Comparison of ENCODE assay signal across 12 cellular contexts in the genomic region with DNA sequence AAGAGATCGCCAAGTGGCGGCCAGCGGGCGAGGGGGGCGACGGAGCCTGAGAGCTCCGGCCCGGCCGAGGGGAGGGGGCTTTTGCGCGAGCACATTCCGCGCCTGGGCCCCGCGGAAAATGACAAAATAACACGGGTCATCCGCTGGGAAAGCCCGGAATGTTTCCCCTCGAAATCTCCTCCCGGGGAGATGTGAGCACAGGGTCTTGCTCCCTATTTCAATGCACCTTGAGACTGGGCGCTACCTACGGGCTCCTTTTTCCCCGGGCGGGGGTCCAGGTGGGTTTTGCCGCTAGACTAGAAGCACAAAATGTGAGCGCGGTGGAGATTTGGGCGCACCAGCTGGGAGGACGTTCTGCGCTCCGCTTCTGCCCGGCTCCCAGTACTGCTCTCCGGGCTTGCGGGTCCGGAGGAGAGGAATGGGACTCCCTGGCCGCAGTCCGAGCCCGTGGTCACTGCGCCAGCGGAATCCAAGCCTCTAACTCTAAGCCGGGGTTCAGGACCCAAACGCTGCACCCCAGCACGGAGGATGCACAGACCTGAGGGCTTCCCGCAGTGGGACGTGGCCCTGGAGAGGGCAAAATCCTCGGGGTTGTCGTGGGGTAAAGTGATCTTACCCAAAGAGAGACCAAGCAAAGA. TPM values are rescaled to one million over a fixed set of nuclear protein-coding genes. Genes with fewer than 3 reads are reported as not detected.
DNase-seq lines count a peak whose midpoint lies in the region; ATAC-seq and TF ChIP-seq lines count a peak whose summit lies in the region.
"Had no signal": no experiment of that assay in that cellular context is flagged by ENCODE, and none has a peak within 500 bp of the region (broad histone marks: within the 10 kb centered on the region; RNA-seq: fewer than 3 reads in every experiment).

No MANE protein-coding gene starts in this region.

- H4K91ac ChIP-seq in mesenchymal stem cell (ENCODE audit: low read length) = no peak overlapping the region

- H2BK5ac ChIP-seq in mesenchymal stem cell (ENCODE audit: low read depth, low read length, poor library complexity, severe bottlenecking) = no peak overlapping the region

- no peak overlapping the region for H3K27ac ChIP-seq in cardiac muscle cell
- H3K27ac ChIP-seq in mesenchymal stem cell (ENCODE audit: low read length, poor library complexity, severe bottlenecking) = no peak overlapping the region
- no peak overlapping the region for H3K27ac ChIP-seq in stomach
- no peak overlapping the region for H3K27ac ChIP-seq in Karpas-422 (ENCODE audit: low read length)
- H3K27ac ChIP-seq: neutrophil had no signal

- no peak for TF ChIP-seq POLR2A in stomach (IDR thresholded peaks at IDR 0.05)

- H3K23ac ChIP-seq in mesenchymal stem cell (ENCODE audit: low read length in 2 of 2) = no peak overlapping the region

- no peak overlapping the region for H2BK15ac ChIP-seq in mesenchymal stem cell (ENCODE audit: low read depth, poor library complexity, severe bottlenecking)

- ATAC-seq in left cardiac atrium = no peak

- no peak overlapping the region for H2BK12ac ChIP-seq in mesenchymal stem cell (ENCODE audit: low read length in 2 of 2)

- no peak overlapping the region for H3K18ac ChIP-seq in mesenchymal stem cell (ENCODE audit: low read depth in 1 of 2, low read length in 2 of 2)

- H3K4me3 ChIP-seq in cardiac muscle cell (peak overlapping the region; percentile 3), adipocyte (ENCODE audit: low read length) (no peak overlapping the region), mesenchymal stem cell (ENCODE audit: insufficient read depth in 1 of 2, low read depth in 1 of 2, low read length in 2 of 2) (no peak overlapping the region), stomach (peak overlapping the region; percentile 38 to 49 (median 45)), Karpas-422 (ENCODE audit: low read length) (no peak overlapping the region)

- H2AK5ac ChIP-seq in mesenchymal stem cell (ENCODE audit: low read length, severe bottlenecking) = no peak overlapping the region

- no peaks in the 10 kb centered on the region for H3K36me3 ChIP-seq in cardiac muscle cell
- no peaks in the 10 kb centered on the region for H3K36me3 ChIP-seq in adipocyte (ENCODE audit: control insufficient read depth, insufficient read depth, low read length, severe bottlenecking)
- H3K36me3 ChIP-seq in mesenchymal stem cell (ENCODE audit: control insufficient read depth in 1 of 2, insufficient read depth in 2 of 2, low read depth in 1 of 2, low read length in 2 of 2) = no peaks in the 10 kb centered on the region
- no peaks in the 10 kb centered on the region for H3K36me3 ChIP-seq in stomach
- no peaks in the 10 kb centered on the region for H3K36me3 ChIP-seq in Karpas-422 (ENCODE audit: insufficient read depth, low read length)
- H3K36me3 ChIP-seq: neutrophil had no signal

- H3K79me1 ChIP-seq in mesenchymal stem cell (replicated peaks; ENCODE audit: low read length, poor library complexity, severe bottlenecking) = no peaks in the 10 kb centered on the region

- no peak for TF ChIP-seq CTCF in cardiac muscle cell (IDR thresholded peaks at IDR 0.05; ENCODE audit: low read depth, low read length)
- no peak for TF ChIP-seq CTCF in stomach (IDR thresholded peaks at IDR 0.05)
- TF ChIP-seq CTCF in GM13976 (IDR thresholded peaks at IDR 0.05; ENCODE audit: borderline replicate concordance, control extremely low read depth, extremely low read depth, insufficient read depth, missing control alignments) = no peak

- H3K79me2 ChIP-seq in Karpas-422 (ENCODE audit: low read length) = no peaks in the 10 kb centered on the region

- H3K9ac ChIP-seq in adipocyte (ENCODE audit: low read length) = no peak overlapping the region
- H3K9ac ChIP-seq in mesenchymal stem cell (ENCODE audit: low read length) = no peak overlapping the region
- H3K9ac ChIP-seq in Karpas-422 (ENCODE audit: low read length) = no peak overlapping the region

- H4K8ac ChIP-seq in mesenchymal stem cell (ENCODE audit: low read length) = no peak overlapping the region

- H3K4me1 ChIP-seq in cardiac muscle cell (ENCODE audit: low read depth) = peaks cover 4% of the 10 kb centered on the region
- no peaks in the 10 kb centered on the region for H3K4me1 ChIP-seq in adipocyte (ENCODE audit: control insufficient read depth, insufficient read depth, low read length)
- H3K4me1 ChIP-seq in mesenchymal stem cell (ENCODE audit: control insufficient read depth, insufficient read depth, low read depth, low read length) = peaks cover 41% of the 10 kb centered on the region
- peaks cover 54 to 74% (median 72%) of the 10 kb centered on the region in 4 donors for H3K4me1 ChIP-seq in stomach
- H3K4me1 ChIP-seq in Karpas-422 (ENCODE audit: low read length) = peaks cover 4% of the 10 kb centered on the region; the same call in 1 of the 2 replicates

- DNase-seq in cardiac muscle cell (ENCODE audit: low read depth in 1 of 2, low spot score in 1 of 2) (no peak), left cardiac atrium (no peak), adipocyte (ENCODE audit: low read depth) (peak; percentile 25), mesenchymal stem cell (peak; percentile 10), stomach (no peak), GM13976 (ENCODE audit: low spot score) (no peak), Karpas-422 (no peak)
- DNase-seq in activated CD4-positive, CD25-positive, alpha-beta regulatory T cell treated with anti-CD3 and anti-CD28 coated beads, Interleukin-2, amount 50 U/mL, for 72 hours = no peak
- DNase-seq: activated naive CD4-positive, alpha-beta T cell treated with anti-CD3 and anti-CD28 coated beads, Interleukin-2, amount 50 U/mL, for 16 hours; DND-41 had no signal

- H2BK120ac ChIP-seq in mesenchymal stem cell (ENCODE audit: low read depth, low read length) = no peak overlapping the region

- intact Hi-C loops in left cardiac atrium (cut with DNase I) = no loop called here
- intact Hi-C loops in stomach (cut with DNase I; ENCODE audit: low total_unique reads) = no loop called here

- in situ Hi-C loops in GM13976 (cut with MboI; ENCODE audit: low sequenced_read_pairs, unreplicated experiment) = no loop called here

- H3K9me3 ChIP-seq in cardiac muscle cell (ENCODE audit: low read depth) (no peaks in the 10 kb centered on the region), adipocyte (ENCODE audit: control insufficient read depth, low read length) (peaks cover 6% of the 10 kb centered on the region), mesenchymal stem cell (ENCODE audit: control insufficient read depth, low read length) (peaks cover 9% of the 10 kb centered on the region), stomach (peaks cover 0 to 12% (median 2%) of the 10 kb centered on the region in 4 donors), Karpas-422 (ENCODE audit: low read length) (no peaks in the 10 kb centered on the region)
- H3K9me3 ChIP-seq: neutrophil had no signal

- no peak overlapping the region for H3K14ac ChIP-seq in mesenchymal stem cell (ENCODE audit: low read length in 2 of 2)

- H3K9me2 ChIP-seq in Karpas-422 (replicated peaks; ENCODE audit: insufficient read depth, low read length) = no peaks in the 10 kb centered on the region

- no peak for TF ChIP-seq EP300 in stomach (IDR thresholded peaks at IDR 0.05)

- H4K20me1 ChIP-seq in Karpas-422 (ENCODE audit: insufficient read depth, low read depth, low read length) = no peaks in the 10 kb centered on the region

- 4% methylated on average over 42 of the region's 47 CpGs for WGBS in mesenchymal stem cell
- WGBS in stomach, 5 donors = 1 to 6% (median 4%) methylated on average over 23 to 47 of the region's 47 CpGs

- H3K4me2 ChIP-seq in mesenchymal stem cell (ENCODE audit: low read length, poor library complexity, severe bottlenecking) = no peak overlapping the region
- H3K4me2 ChIP-seq in Karpas-422 (ENCODE audit: low read depth, low read length, poor library complexity, severe bottlenecking) = no peak overlapping the region

- H3K27me3 ChIP-seq in cardiac muscle cell (peaks cover 100% of the 10 kb centered on the region), adipocyte (replicated peaks; ENCODE audit: control insufficient read depth, insufficient read depth, low read length) (peaks cover 71% of the 10 kb centered on the region), mesenchymal stem cell (ENCODE audit: control insufficient read depth in 1 of 2, insufficient read depth in 1 of 2, low read length in 2 of 2) (peaks cover 91 to 92% of the 10 kb centered on the region in 2 experiments), stomach (peaks cover 65 to 100% (median 100%) of the 10 kb centered on the region in 3 donors), Karpas-422 (ENCODE audit: low read length) (no peaks in the 10 kb centered on the region)

- no peak overlapping the region for H2AFZ ChIP-seq in mesenchymal stem cell (ENCODE audit: low read depth, low read length)
- H2AFZ ChIP-seq in Karpas-422 (ENCODE audit: low read length) = no peak overlapping the region

- H3K4ac ChIP-seq in mesenchymal stem cell (ENCODE audit: low read depth in 1 of 2, low read length in 2 of 2) = no peak overlapping the region

RNA-seq across cellular contexts. Expression of gene PRDM12, which starts 2.8 kb away (rescaled TPM):
- total RNA-seq in cardiac muscle cell = 0.30 and 0.70 TPM in 2 replicates
- 0.55 and 0.86 TPM in 2 replicates for polyA plus RNA-seq in cardiac muscle cell
- total RNA-seq in left cardiac atrium = not detected
- 0.03 TPM for polyA plus RNA-seq in mesenchymal stem cell (2013, experiment 1 of 2)
- 0.04 TPM for polyA plus RNA-seq in mesenchymal stem cell (2013, experiment 2 of 2)
- not detected for total RNA-seq in stomach
- polyA plus RNA-seq in stomach = under 1 TPM in 1 of 3 donors, not detected in 2; 0.08 TPM
- total RNA-seq in Karpas-422 (2014; rRNA removed; shearing (Covaris generic); ENCODE audit: low replicate concordance) = 0.07 TPM in 1 of 2 replicates, not detected in the other
- total RNA-seq: liver had no signal

RNA-seq across cellular contexts. Expression of gene EXOSC2, which starts 32.0 kb away (rescaled TPM):
- 32.5 and 47.4 TPM in 2 replicates for total RNA-seq in cardiac muscle cell
- polyA plus RNA-seq in cardiac muscle cell = 31.0 and 37.4 TPM in 2 replicates
- total RNA-seq in left cardiac atrium = 10 to 100 TPM; 14.3 to 15.4 TPM
- polyA plus RNA-seq in mesenchymal stem cell (2013, experiment 1 of 2) = 6.9 TPM
- 6.9 TPM for polyA plus RNA-seq in mesenchymal stem cell (2013, experiment 2 of 2)
- total RNA-seq in stomach = 10 to 100 TPM in 3 of 5 donors, 1 to 10 TPM in 2; 6.4 to 36.9 (median 14.0) TPM
- polyA plus RNA-seq in stomach = 10 to 100 TPM; 13.6 to 15.0 (median 14.5) TPM
- total RNA-seq in Karpas-422 (2014; rRNA removed; shearing (Covaris generic); ENCODE audit: low replicate concordance) = 14.6 and 20.6 TPM in 2 replicates

Comparison
In these comparisons a context has a peak if more than half of its experiments do, and no peak if none do; other contexts are left out.
1. DNase-seq: peak in adipocyte (single experiment) and mesenchymal stem cell (single experiment); none in cardiac muscle cell (0 of 2), left cardiac atrium (single experiment), stomach (single experiment), activated CD4-positive, CD25-positive, alpha-beta regulatory T cell treated with anti-CD3 and anti-CD28 coated beads, Interleukin-2, amount 50 U/mL, for 72 hours (single experiment), GM13976 (single experiment) and Karpas-422 (single experiment).
2. H3K4me3 ChIP-seq: peak in cardiac muscle cell (single experiment) and stomach (4 of 4); none in adipocyte (single experiment), mesenchymal stem cell (0 of 2) and Karpas-422 (single experiment).